In the genomic region with DNA sequence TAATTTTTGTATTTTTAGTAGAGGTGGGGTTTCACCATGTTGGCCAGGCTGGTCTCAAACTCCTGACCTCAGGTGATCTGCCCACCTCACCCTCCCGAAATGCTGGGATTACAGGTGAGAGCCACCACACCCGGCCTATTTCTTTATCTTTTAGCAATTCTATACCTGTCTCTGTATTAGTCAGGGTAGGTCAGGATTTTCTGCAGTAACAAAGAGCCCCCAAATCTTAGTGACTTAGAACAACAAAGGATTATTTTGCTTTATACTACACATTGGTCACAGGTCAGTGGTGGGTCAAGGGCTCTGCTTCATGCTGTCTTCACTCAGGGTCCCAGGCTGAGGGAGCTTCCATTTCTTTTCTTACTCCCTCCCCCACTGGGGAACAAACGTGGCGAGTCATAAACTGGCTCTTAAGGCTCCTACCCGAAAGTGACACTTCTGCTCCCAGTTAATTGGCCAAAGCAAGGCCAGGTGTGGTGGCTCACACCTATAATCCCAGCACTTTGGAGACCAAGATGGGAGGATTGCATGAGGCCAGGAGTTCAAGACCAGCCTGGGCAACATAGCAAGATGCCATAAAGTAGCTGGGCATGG, we compare ENCODE assay signal across 2 cellular contexts.
TF ChIP-seq lines count a peak whose summit lies in the region.

No MANE protein-coding gene starts in this region.

TF ChIP-seq in HEK293, 187 proteins besides CTCF, POLR2A, EP300 and RAD21:
- no peak for TF ChIP-seq ZNF777 (tag by site-specific recombination; IDR thresholded peaks at IDR 0.05; ENCODE audit: borderline replicate concordance)
- no peak for TF ChIP-seq ZNF707 (tag by site-specific recombination; IDR thresholded peaks at IDR 0.05)
- no peak for TF ChIP-seq ZNF112 (tag by site-specific recombination; IDR thresholded peaks at IDR 0.05)
- TF ChIP-seq TRIM28 (IDR thresholded peaks at IDR 0.05; ENCODE audit: borderline replicate concordance, low read length): no peak
- no peak for TF ChIP-seq ZNF202 (tag by site-specific recombination; IDR thresholded peaks at IDR 0.05; ENCODE audit: borderline replicate concordance)
- TF ChIP-seq ZNF426 (tag by site-specific recombination; IDR thresholded peaks at IDR 0.05): no peak
- no peak for TF ChIP-seq ZNF558 (tag by site-specific recombination; IDR thresholded peaks at IDR 0.05)
- 0 out of 2 replicates have a peak, but pooled peaks have one; percentile 21 for TF ChIP-seq RBAK (tag by site-specific recombination; IDR thresholded peaks at IDR 0.05)
- no peak for TF ChIP-seq ZNF747 (tag by site-specific recombination; IDR thresholded peaks at IDR 0.05)
- peak; percentile 36; the same call in 1 of the 2 replicates for TF ChIP-seq ZNF404 (tag by site-specific recombination; IDR thresholded peaks at IDR 0.05)
- TF ChIP-seq ZSCAN16 (tag by site-specific recombination; IDR thresholded peaks at IDR 0.05): no peak
- TF ChIP-seq ZNF146 (tag by site-specific recombination; IDR thresholded peaks at IDR 0.05): 0 out of 2 replicates have a peak, but pooled peaks have one; percentile 3
- TF ChIP-seq ZNF843 (tag by site-specific recombination; IDR thresholded peaks at IDR 0.05): no peak

TF ChIP-seq in K562, 482 proteins besides CTCF, POLR2A, EP300 and RAD21:
- TF ChIP-seq ZNF124 (CRISPR knock-in tag; IDR thresholded peaks at IDR 0.05): no peak
- peak; percentile 99 for TF ChIP-seq ZNF12 (CRISPR knock-in tag; IDR thresholded peaks at IDR 0.05)
